ENCODE assay signal across 13 cellular contexts in genomic region chr5:54658014-54658413, GRCh38.
A peak's percentile ranks its signal among the peaks of the same experiment; 100 is the strongest.
DNase-seq lines count a peak whose midpoint lies in the region; ATAC-seq and TF ChIP-seq lines count a peak whose summit lies in the region.
"Had no signal": no experiment of that assay in that cellular context is flagged by ENCODE, and none has a peak within 500 bp of the region (broad histone marks: within the 10 kb centered on the region; RNA-seq: fewer than 3 reads in every experiment).

No MANE protein-coding gene starts in this region.

- peak; percentile 88 for DNase-seq in EL
- DNase-seq in NCI-H446 (lab: John Stamatoyannopoulos, UW), result peak; percentile 85 to 93
- peak; percentile 53 for DNase-seq in dedifferentiated amniotic fluid mesenchymal stem cell (ENCODE audit: extremely low spot score)
- no peak for DNase-seq in neural progenitor cell (ENCODE audit: low spot score)
- no peak for DNase-seq in cerebellar nuclear complex (lab: John Stamatoyannopoulos, UW)
- DNase-seq in sciatic nerve (ENCODE audit: low spot score), result no peak
- no peak for DNase-seq in stimulated activated effector memory CD8-positive, alpha-beta T cell treated with anti-CD3 and anti-CD28 coated beads, Interleukin-12 subunit alpha, Interleukin-12 subunit beta, amount 100 ng/mL, for 72 hours (ENCODE audit: low spot score in 2 of 2)
- DNase-seq: activated CD4-positive, alpha-beta T cell treated with anti-CD3 and anti-CD28 coated beads, Interleukin-2, amount 50 U/mL, for 4 hours; activated gamma-delta T cell had no signal

- peak overlapping the region; percentile 28 for H2AFZ ChIP-seq in neural progenitor cell (replicated peaks)

- no peak overlapping the region for H3K27ac Mint-ChIP-seq in neural progenitor cell
- H3K27ac Mint-ChIP-seq in stimulated activated effector memory CD8-positive, alpha-beta T cell treated with anti-CD3 and anti-CD28 coated beads, Interleukin-12 subunit alpha, Interleukin-12 subunit beta, amount 100 ng/mL, for 72 hours, result no peak overlapping the region

- no peak overlapping the region for H3K4me3 ChIP-seq in neural progenitor cell
- H3K4me3 ChIP-seq: coronary artery, HAP-1, skin epidermis had no signal

- no peak overlapping the region for H3K9ac ChIP-seq in neural progenitor cell

- no peak for ATAC-seq in HG02798 (IDR thresholded peaks at IDR 0.05; ENCODE audit: poor library complexity, unreplicated experiment)
- no peak for ATAC-seq in sciatic nerve
- no peak for ATAC-seq in stimulated activated effector memory CD8-positive, alpha-beta T cell treated with anti-CD3 and anti-CD28 coated beads, Interleukin-12 subunit alpha, Interleukin-12 subunit beta, amount 100 ng/mL, for 72 hours

- H3K27ac ChIP-seq in neural progenitor cell, result no peak overlapping the region
- H3K27ac ChIP-seq: skin epidermis had no signal

- H3K27me3 ChIP-seq in neural progenitor cell, result no peaks in the 10 kb centered on the region

- intact Hi-C loops in sciatic nerve (cut with DNase I), result no loop called here

- H3K4me1 ChIP-seq in neural progenitor cell, result no peaks in the 10 kb centered on the region
- H3K4me1 ChIP-seq: HAP-1 had no signal

- TF ChIP-seq CTCF in neural progenitor cell (IDR thresholded peaks at IDR 0.05), result no peak

- no peak overlapping the region for H3K4me2 ChIP-seq in neural progenitor cell

- H3K79me2 ChIP-seq in neural progenitor cell (ENCODE audit: low read depth), result no peaks in the 10 kb centered on the region

- no peaks in the 10 kb centered on the region for H3K9me3 ChIP-seq in neural progenitor cell (ENCODE audit: low read depth)
- H3K9me3 ChIP-seq: HAP-1 had no signal

- H3K4me3 Mint-ChIP-seq in neural progenitor cell, result no peak overlapping the region
- no peak overlapping the region for H3K4me3 Mint-ChIP-seq in stimulated activated effector memory CD8-positive, alpha-beta T cell treated with anti-CD3 and anti-CD28 coated beads, Interleukin-12 subunit alpha, Interleukin-12 subunit beta, amount 100 ng/mL, for 72 hours

- H3K9me3 Mint-ChIP-seq in neural progenitor cell, result peaks cover 3% of the 10 kb centered on the region
- H3K9me3 Mint-ChIP-seq in stimulated activated effector memory CD8-positive, alpha-beta T cell treated with anti-CD3 and anti-CD28 coated beads, Interleukin-12 subunit alpha, Interleukin-12 subunit beta, amount 100 ng/mL, for 72 hours, result no peaks in the 10 kb centered on the region

- peaks cover 8% of the 10 kb centered on the region for H3K27me3 Mint-ChIP-seq in neural progenitor cell (ENCODE audit: insufficient read depth, low read depth)

- H4K20me1 ChIP-seq in neural progenitor cell (ENCODE audit: low read depth), result no peaks in the 10 kb centered on the region

- peaks cover 5% of the 10 kb centered on the region for H3K4me1 Mint-ChIP-seq in neural progenitor cell
- peaks cover 18% of the 10 kb centered on the region for H3K4me1 Mint-ChIP-seq in stimulated activated effector memory CD8-positive, alpha-beta T cell treated with anti-CD3 and anti-CD28 coated beads, Interleukin-12 subunit alpha, Interleukin-12 subunit beta, amount 100 ng/mL, for 72 hours

- H3F3A ChIP-seq in neural progenitor cell (ENCODE audit: low read depth), result no peaks in the 10 kb centered on the region

- H3K36me3 Mint-ChIP-seq in neural progenitor cell, result no peaks in the 10 kb centered on the region
- no peaks in the 10 kb centered on the region for H3K36me3 Mint-ChIP-seq in stimulated activated effector memory CD8-positive, alpha-beta T cell treated with anti-CD3 and anti-CD28 coated beads, Interleukin-12 subunit alpha, Interleukin-12 subunit beta, amount 100 ng/mL, for 72 hours

- H3K36me3 ChIP-seq in neural progenitor cell, result no peaks in the 10 kb centered on the region
- H3K36me3 ChIP-seq: HAP-1 had no signal

Comparison
In these comparisons a context has a peak if more than half of its experiments do, and no peak if none do; other contexts are left out.
1. DNase-seq: peak in EL (single experiment), NCI-H446 (2 of 2) and dedifferentiated amniotic fluid mesenchymal stem cell (single experiment); none in neural progenitor cell (single experiment), cerebellar nuclear complex (0 of 2), sciatic nerve (single experiment) and stimulated activated effector memory CD8-positive, alpha-beta T cell treated with anti-CD3 and anti-CD28 coated beads, Interleukin-12 subunit alpha, Interleukin-12 subunit beta, amount 100 ng/mL, for 72 hours (0 of 2).